Comparison of ENCODE assay signal across 31 cellular contexts in genomic region chr13:111639196-111639705, GRCh38.
"Had no signal": no experiment of that assay in that cellular context is flagged by ENCODE, and none has a peak within 500 bp of the region (broad histone marks: within the 10 kb centered on the region; RNA-seq: fewer than 3 reads in every experiment).

No MANE protein-coding gene starts in this region.

- H3K27me3 ChIP-seq: ascending aorta, cardiac muscle cell, colonic mucosa, dorsolateral prefrontal cortex had no signal

- H3K4me1 Mint-ChIP-seq: activated CD4-positive, alpha-beta T cell treated with anti-CD3 and anti-CD28 coated beads for 36 hours; activated CD4-positive, alpha-beta T cell treated with anti-CD3 and anti-CD28 coated beads, Interleukin-2, amount 10 ng/mL, durations not matched to agents 24 days and 14 days; activated CD8-positive, alpha-beta memory T cell treated with anti-CD3 and anti-CD28 coated beads, Interleukin-2, amount 10 ng/mL, durations not matched to agents 7 days and 5 days; activated naive CD4-positive, alpha-beta T cell treated with anti-CD3 and anti-CD28 coated beads, Interleukin-2, amount 10 ng/mL, durations not matched to agents 7 days and 5 days; activated naive CD8-positive, alpha-beta T cell treated with anti-CD3 and anti-CD28 coated beads, Interleukin-2, amount 10 ng/mL, durations not matched to agents 7 days and 5 days had no signal

- H3K4me1 ChIP-seq: ascending aorta, breast epithelium, colonic mucosa, esophagus squamous epithelium, gastroesophageal sphincter had no signal

- H3K36me3 Mint-ChIP-seq: activated CD4-positive, alpha-beta memory T cell treated with anti-CD3 and anti-CD28 coated beads for 36 hours; activated CD8-positive, alpha-beta memory T cell treated with anti-CD3 and anti-CD28 coated beads, Interleukin-2, amount 10 ng/mL, durations not matched to agents 7 days and 5 days; activated naive CD4-positive, alpha-beta T cell treated with anti-CD3 and anti-CD28 coated beads, Interleukin-2, amount 10 ng/mL, durations not matched to agents 7 days and 5 days; activated naive CD4-positive, alpha-beta T cell treated with anti-CD3 and anti-CD28 coated beads, Interleukin-2, amount 50 U/mL, for 72 hours; activated naive CD8-positive, alpha-beta T cell treated with anti-CD3 and anti-CD28 coated beads, Interleukin-2, amount 10 ng/mL, durations not matched to agents 7 days and 5 days; brain had no signal

- H3K27ac Mint-ChIP-seq: activated CD4-positive, alpha-beta memory T cell treated with anti-CD3 and anti-CD28 coated beads for 36 hours; activated CD4-positive, alpha-beta T cell treated with anti-CD3 and anti-CD28 coated beads for 36 hours; activated CD4-positive, alpha-beta T cell treated with anti-CD3 and anti-CD28 coated beads, Interleukin-2, amount 10 ng/mL, durations not matched to agents 24 days and 14 days; activated CD8-positive, alpha-beta memory T cell treated with anti-CD3 and anti-CD28 coated beads, Interleukin-2, amount 10 ng/mL, durations not matched to agents 7 days and 5 days; activated CD8-positive, alpha-beta T cell treated with anti-CD3 and anti-CD28 coated beads, Interleukin-2, amount 10 ng/mL, durations not matched to agents 7 days and 5 days; activated naive CD4-positive, alpha-beta T cell treated with anti-CD3 and anti-CD28 coated beads, Interleukin-2, amount 10 ng/mL, durations not matched to agents 7 days and 5 days; activated naive CD4-positive, alpha-beta T cell treated with anti-CD3 and anti-CD28 coated beads, Interleukin-2, amount 50 U/mL, for 72 hours; activated naive CD8-positive, alpha-beta T cell treated with anti-CD3 and anti-CD28 coated beads, Interleukin-2, amount 10 ng/mL, durations not matched to agents 7 days and 5 days; activated T-cell treated with anti-CD3 and anti-CD28 coated beads, Interleukin-2, amount 50 U/mL, for 24 hours; activated T-cell treated with anti-CD3 and anti-CD28 coated beads, Interleukin-2, amount 50 U/mL, for 72 hours; dendritic cell treated with granulocyte-macrophage colony-stimulating factor and Interleukin-4, amounts not matched to agents 40 ng/mL and 50 ng/mL, for 4 days; effector memory CD8-positive, alpha-beta T cell had no signal

- H3K9me3 ChIP-seq: ascending aorta, breast epithelium, colonic mucosa, esophagus squamous epithelium, gastroesophageal sphincter had no signal

- H3K36me3 ChIP-seq: ascending aorta, breast epithelium, cardiac muscle cell, colonic mucosa, esophagus squamous epithelium, gastroesophageal sphincter had no signal

- H3K4me3 ChIP-seq: ascending aorta, breast epithelium, cardiac muscle cell, colonic mucosa, esophagus squamous epithelium, gastroesophageal sphincter had no signal

- H3K27ac ChIP-seq: ascending aorta, breast epithelium, cardiac muscle cell, colonic mucosa, dorsolateral prefrontal cortex, epithelial cell of prostate, esophagus squamous epithelium, gastroesophageal sphincter had no signal

- H3K9me3 Mint-ChIP-seq: activated CD4-positive, alpha-beta memory T cell treated with anti-CD3 and anti-CD28 coated beads for 36 hours; activated CD4-positive, alpha-beta T cell treated with anti-CD3 and anti-CD28 coated beads, Interleukin-2, amount 10 ng/mL, durations not matched to agents 24 days and 14 days; activated naive CD4-positive, alpha-beta T cell treated with anti-CD3 and anti-CD28 coated beads, Interleukin-2, amount 10 ng/mL, durations not matched to agents 7 days and 5 days; activated naive CD4-positive, alpha-beta T cell treated with anti-CD3 and anti-CD28 coated beads, Interleukin-2, amount 50 U/mL, for 72 hours; activated naive CD8-positive, alpha-beta T cell treated with anti-CD3 and anti-CD28 coated beads, Interleukin-2, amount 10 ng/mL, durations not matched to agents 7 days and 5 days; activated T-cell treated with anti-CD3 and anti-CD28 coated beads, Interleukin-2, amount 50 U/mL, for 24 hours; activated T-cell treated with anti-CD3 and anti-CD28 coated beads, Interleukin-2, amount 50 U/mL, for 72 hours; brain; dendritic cell treated with granulocyte-macrophage colony-stimulating factor and Interleukin-4, amounts not matched to agents 40 ng/mL and 50 ng/mL, for 4 days; effector memory CD8-positive, alpha-beta T cell had no signal

- DNase-seq: activated CD4-positive, alpha-beta memory T cell treated with anti-CD3 and anti-CD28 coated beads for 36 hours; activated CD4-positive, alpha-beta T cell treated with anti-CD3 and anti-CD28 coated beads for 36 hours; activated CD4-positive, alpha-beta T cell treated with anti-CD3 and anti-CD28 coated beads, Interleukin-2, amount 10 ng/mL, durations not matched to agents 24 days and 14 days; activated CD4-positive, CD25-positive, alpha-beta regulatory T cell; activated CD4-positive, CD25-positive, alpha-beta regulatory T cell treated with anti-CD3 and anti-CD28 coated beads, Interleukin-2, amount 50 U/mL, for 72 hours; activated CD8-positive, alpha-beta memory T cell treated with anti-CD3 and anti-CD28 coated beads, Interleukin-2, amount 10 ng/mL, durations not matched to agents 7 days and 5 days; activated CD8-positive, alpha-beta memory T cell treated with anti-CD3 and anti-CD28 coated beads, Interleukin-2, amount 50 U/mL, for 4 hours; activated CD8-positive, alpha-beta T cell treated with anti-CD3 and anti-CD28 coated beads, Interleukin-2, amount 10 ng/mL, durations not matched to agents 7 days and 5 days; activated gamma-delta T cell; activated naive CD4-positive, alpha-beta T cell; activated naive CD4-positive, alpha-beta T cell treated with anti-CD3 and anti-CD28 coated beads, Interleukin-2, amount 10 ng/mL, durations not matched to agents 7 days and 5 days; activated naive CD8-positive, alpha-beta T cell treated with anti-CD3 and anti-CD28 coated beads, Interleukin-2, amount 10 ng/mL, durations not matched to agents 7 days and 5 days; activated T-cell treated with anti-CD3 and anti-CD28 coated beads, Interleukin-2, amount 50 U/mL, for 24 hours; activated T-cell treated with anti-CD3 and anti-CD28 coated beads, Interleukin-2, amount 50 U/mL, for 72 hours; central memory CD4-positive, alpha-beta T cell; cerebellar nuclear complex; colonic mucosa; effector CD4-positive, alpha-beta T cell; effector memory CD8-positive, alpha-beta T cell; esophagus squamous epithelium; foreskin melanocyte; T-helper 2 cell had no signal

- ATAC-seq: activated CD4-positive, alpha-beta T cell treated with anti-CD3 and anti-CD28 coated beads for 36 hours; activated CD8-positive, alpha-beta memory T cell treated with anti-CD3 and anti-CD28 coated beads, Interleukin-2, amount 10 ng/mL, durations not matched to agents 7 days and 5 days; activated CD8-positive, alpha-beta T cell treated with anti-CD3 and anti-CD28 coated beads, Interleukin-2, amount 10 ng/mL, durations not matched to agents 7 days and 5 days; activated naive CD4-positive, alpha-beta T cell treated with anti-CD3 and anti-CD28 coated beads, Interleukin-2, amount 50 U/mL, for 72 hours; activated T-cell treated with anti-CD3 and anti-CD28 coated beads, Interleukin-2, amount 50 U/mL, for 72 hours; effector memory CD8-positive, alpha-beta T cell; gastroesophageal sphincter had no signal

- H3K4me3 Mint-ChIP-seq: activated CD4-positive, alpha-beta memory T cell treated with anti-CD3 and anti-CD28 coated beads for 36 hours; activated CD4-positive, alpha-beta T cell treated with anti-CD3 and anti-CD28 coated beads for 36 hours; activated CD4-positive, alpha-beta T cell treated with anti-CD3 and anti-CD28 coated beads, Interleukin-2, amount 10 ng/mL, durations not matched to agents 24 days and 14 days; activated CD8-positive, alpha-beta memory T cell treated with anti-CD3 and anti-CD28 coated beads, Interleukin-2, amount 10 ng/mL, durations not matched to agents 7 days and 5 days; activated CD8-positive, alpha-beta T cell treated with anti-CD3 and anti-CD28 coated beads, Interleukin-2, amount 10 ng/mL, durations not matched to agents 7 days and 5 days; activated naive CD4-positive, alpha-beta T cell treated with anti-CD3 and anti-CD28 coated beads, Interleukin-2, amount 10 ng/mL, durations not matched to agents 7 days and 5 days; activated naive CD8-positive, alpha-beta T cell treated with anti-CD3 and anti-CD28 coated beads, Interleukin-2, amount 10 ng/mL, durations not matched to agents 7 days and 5 days; activated T-cell treated with anti-CD3 and anti-CD28 coated beads, Interleukin-2, amount 50 U/mL, for 24 hours; activated T-cell treated with anti-CD3 and anti-CD28 coated beads, Interleukin-2, amount 50 U/mL, for 72 hours; brain; dendritic cell treated with granulocyte-macrophage colony-stimulating factor and Interleukin-4, amounts not matched to agents 40 ng/mL and 50 ng/mL, for 4 days; effector memory CD8-positive, alpha-beta T cell had no signal

- H3K27me3 Mint-ChIP-seq: activated CD4-positive, alpha-beta memory T cell treated with anti-CD3 and anti-CD28 coated beads for 36 hours; activated CD4-positive, alpha-beta T cell treated with anti-CD3 and anti-CD28 coated beads, Interleukin-2, amount 10 ng/mL, durations not matched to agents 24 days and 14 days; activated CD8-positive, alpha-beta memory T cell treated with anti-CD3 and anti-CD28 coated beads, Interleukin-2, amount 10 ng/mL, durations not matched to agents 7 days and 5 days; activated naive CD4-positive, alpha-beta T cell treated with anti-CD3 and anti-CD28 coated beads, Interleukin-2, amount 10 ng/mL, durations not matched to agents 7 days and 5 days; activated naive CD8-positive, alpha-beta T cell treated with anti-CD3 and anti-CD28 coated beads, Interleukin-2, amount 10 ng/mL, durations not matched to agents 7 days and 5 days; activated T-cell treated with anti-CD3 and anti-CD28 coated beads, Interleukin-2, amount 50 U/mL, for 24 hours; dendritic cell treated with granulocyte-macrophage colony-stimulating factor and Interleukin-4, amounts not matched to agents 40 ng/mL and 50 ng/mL, for 4 days had no signal
